Comparison of ENCODE assay signal across 7 cellular contexts in genomic region chr18:63969965-63970802, GRCh38. TPM values are rescaled to one million over a fixed set of nuclear protein-coding genes. Genes with fewer than 3 reads are reported as not detected.
A peak's percentile ranks its signal among the peaks of the same experiment; 100 is the strongest.
DNase-seq lines count a peak whose midpoint lies in the region; ATAC-seq and TF ChIP-seq lines count a peak whose summit lies in the region.

Gene SERPINB8, plus strand, starts transcription at chr18:63970081. Its CDS starts 8,228 bp downstream, at chr18:63978309.

- intact Hi-C loops in activated B cell treated with CpG ODN at 0.5 μM for 24 hours (cut with micrococcal nuclease): loop anchor here (1.0 to 10.0 kb wide), 6 partner anchors 9 to 1445 kb away; partner anchors contain the start of genes HMSD, PHLPP1, VPS4B and ZCCHC2

- peak within 1 kb of the TSS; percentile 94 for H3K27ac Mint-ChIP-seq in activated B cell treated with CpG ODN at 0.5 μM for 24 hours

- peak within 1 kb of the TSS; percentile 95 for H3K4me3 Mint-ChIP-seq in activated B cell treated with CpG ODN at 0.5 μM for 24 hours

- peak within 1 kb of the TSS; percentile 86 to 89 for H3K4me3 ChIP-seq in cardiac fibroblast (replicated peaks in 1 of 2; ENCODE audit: low read depth in 2 of 2, low read length in 2 of 2)

- no peaks in the 10 kb centered on the region for H3K9me3 Mint-ChIP-seq in activated B cell treated with CpG ODN at 0.5 μM for 24 hours

- CTCF ChIA-PET in activated B cell treated with CpG ODN at 0.5 μM for 24 hours (lab: Charles Lee): no interaction called here

- POLR2A ChIA-PET in activated B cell treated with CpG ODN at 0.5 μM for 24 hours (lab: Charles Lee): interaction anchor here (0.6 to 1.0 kb wide), 2 partner anchors 35 to 548 kb away, joined by 3 to 6 read pairs; partner anchors contain the start of gene VPS4B

- TF ChIP-seq CTCF in activated B cell treated with CpG ODN at 0.5 μM for 24 hours (IDR thresholded peaks at IDR 0.05): no peak
- no peak for TF ChIP-seq CTCF in cardiac fibroblast (IDR thresholded peaks at IDR 0.05; ENCODE audit: low read depth, low read length)

- peaks cover 6% of the 10 kb centered on the region for H3K27me3 Mint-ChIP-seq in activated B cell treated with CpG ODN at 0.5 μM for 24 hours

- peaks cover 51% of the 10 kb centered on the region for H3K4me1 Mint-ChIP-seq in activated B cell treated with CpG ODN at 0.5 μM for 24 hours

- peak; percentile 90 for DNase-seq in NCI-H2107 treated with DMSO at 0.1 percent for 48 hours (lab: John Stamatoyannopoulos, UW; ENCODE audit: unreplicated experiment)
- peak; percentile 71 for DNase-seq in activated B cell treated with CpG ODN at 0.5 μM for 24 hours
- peak; percentile 94 to 96 for DNase-seq in cardiac fibroblast (ENCODE audit: low read depth in 2 of 2)
- peak; percentile 92 for DNase-seq in inferior parietal cortex (ENCODE audit: extremely low spot score)
- peak; percentile 78 for DNase-seq in smooth muscle cell of the brain vasculature (ENCODE audit: low read depth, low spot score)

- ATAC-seq in GM18519 (IDR thresholded peaks at IDR 0.05; ENCODE audit: low FRiP score, unreplicated experiment) (peak; percentile 82), HG03060 (IDR thresholded peaks at IDR 0.05; ENCODE audit: low read depth, unreplicated experiment) (peak; percentile 78), activated B cell treated with CpG ODN at 0.5 μM for 24 hours (ENCODE audit: low read depth) (peak; percentile 82)

- H3K36me3 Mint-ChIP-seq in activated B cell treated with CpG ODN at 0.5 μM for 24 hours (ENCODE audit: low read depth): peaks cover 3% of the 10 kb centered on the region

RNA-seq across cellular contexts. Expression of gene SERPINB8, which starts in this region (rescaled TPM):
- total RNA-seq in activated B cell treated with CpG ODN at 0.5 μM for 24 hours: 20.9 and 29.5 TPM in 2 replicates

Comparison
In these comparisons a context has a peak if more than half of its experiments do, and no peak if none do; other contexts are left out.
1. Peak in every context shown above with its lines: DNase-seq, ATAC-seq and H3K4me3 ChIP-seq.